In genomic region chr7:55953707-55954475, GRCh38 we compare ENCODE assay signal across 17 cellular contexts. TPM values are rescaled to one million over a fixed set of nuclear protein-coding genes. Genes with fewer than 3 reads are reported as not detected.
A peak's percentile ranks its signal among the peaks of the same experiment; 100 is the strongest.
DNase-seq lines count a peak whose midpoint lies in the region; ATAC-seq and TF ChIP-seq lines count a peak whose summit lies in the region.
"Had no signal": no experiment of that assay in that cellular context is flagged by ENCODE, and none has a peak within 500 bp of the region (broad histone marks: within the 10 kb centered on the region; RNA-seq: fewer than 3 reads in every experiment).

No MANE protein-coding gene starts in this region.

- H3K36me3 ChIP-seq in breast epithelium (no peaks in the 10 kb centered on the region), liver (ENCODE audit: control insufficient read depth in 4 of 4, insufficient read depth in 3 of 4, low read depth in 1 of 4, low read length in 3 of 4) (peaks cover 0 to 5% (median 2%) of the 10 kb centered on the region in 4 donors), left ventricle myocardium inferior (peaks cover 30% of the 10 kb centered on the region), PC-3 (ENCODE audit: low read depth, low read length) (peaks cover 17% of the 10 kb centered on the region; the same call in 1 of the 2 replicates)
- H3K36me3 ChIP-seq: ovary had no signal

- H3K9ac ChIP-seq in liver (ENCODE audit: low read depth in 1 of 2, low read length in 2 of 2) (no peak overlapping the region), PC-3 (ENCODE audit: low read length) (no peak overlapping the region)

- intact Hi-C loops in MCF 10A (cut with micrococcal nuclease) (loop anchor here (5.0 kb wide), 1 partner anchor 67 kb away; the partner anchor contains the start of gene ZNF713), breast epithelium (cut with DNase I; ENCODE audit: low total_unique reads) (no loop called here), left ventricle myocardium inferior (cut with micrococcal nuclease) (no loop called here), PC-3 (cut with micrococcal nuclease) (no loop called here)
- intact Hi-C loops in activated CD8-positive, alpha-beta T cell treated with anti-CD3 and anti-CD28 coated beads for 36 hours (cut with micrococcal nuclease) = no loop called here

- POLR2A ChIA-PET in MCF 10A (lab: Yijun Ruan, JAX) (interaction anchor here (1.3 kb wide), 1 partner anchor 11 kb away, joined by 3 read pairs; no protein-coding TSS in a partner anchor), PC-3 (lab: Charles Lee; ENCODE audit: unreplicated experiment) (no interaction called here)
- POLR2A ChIA-PET in activated CD8-positive, alpha-beta T cell treated with anti-CD3 and anti-CD28 coated beads for 36 hours (lab: Charles Lee) = no interaction called here

- CTCF ChIA-PET in MCF 10A (lab: Yijun Ruan, JAX) = interaction anchor here (0.7 kb wide), 1 partner anchor 27 kb away, joined by 4 read pairs; no protein-coding TSS in a partner anchor
- CTCF ChIA-PET in activated CD8-positive, alpha-beta T cell treated with anti-CD3 and anti-CD28 coated beads for 36 hours (lab: Charles Lee) = interaction anchor here (2.7 kb wide), 1 partner anchor 10 kb away, joined by 12 read pairs; the partner anchor contains the start of gene NIPSNAP2
- CTCF ChIA-PET in PC-3 (lab: Charles Lee) = no interaction called here

- H3K4me3 ChIP-seq in breast epithelium = no peak overlapping the region
- H3K4me3 ChIP-seq in liver (ENCODE audit: low read depth in 1 of 3, low read length in 3 of 3) = no peak overlapping the region
- no peak overlapping the region for H3K4me3 ChIP-seq in left ventricle myocardium inferior
- H3K4me3 ChIP-seq in PC-3 (ENCODE audit: low read length) = no peak overlapping the region
- H3K4me3 ChIP-seq: ovary, suprapubic skin had no signal

- no peaks in the 10 kb centered on the region for H3K9me3 ChIP-seq in breast epithelium
- no peaks in the 10 kb centered on the region for H3K9me3 ChIP-seq in liver (ENCODE audit: control insufficient read depth in 4 of 4, low read length in 3 of 4)
- H3K9me3 ChIP-seq in left ventricle myocardium inferior (replicated peaks) = no peaks in the 10 kb centered on the region
- no peaks in the 10 kb centered on the region for H3K9me3 ChIP-seq in PC-3 (ENCODE audit: low read length)
- H3K9me3 ChIP-seq: ovary, suprapubic skin had no signal

- no peak for ATAC-seq in activated CD8-positive, alpha-beta T cell treated with anti-CD3 and anti-CD28 coated beads for 36 hours
- ATAC-seq in GM21526 (IDR thresholded peaks at IDR 0.05; ENCODE audit: low FRiP score, unreplicated experiment) (no peak), PC-3 (no peak)

- TF ChIP-seq POLR2A in breast epithelium (IDR thresholded peaks at IDR 0.05) = no peak

- no peak overlapping the region for H3K27ac ChIP-seq in breast epithelium
- H3K27ac ChIP-seq in liver (ENCODE audit: low read depth in 1 of 2, low read length in 2 of 2) = no peak overlapping the region
- no peak overlapping the region for H3K27ac ChIP-seq in left ventricle myocardium inferior (replicated peaks)
- no peak overlapping the region for H3K27ac ChIP-seq in PC-3 (ENCODE audit: low read length)
- H3K27ac ChIP-seq: ovary, suprapubic skin had no signal

- no peaks in the 10 kb centered on the region for H3K27me3 Mint-ChIP-seq in MCF 10A (ENCODE audit: insufficient read depth, unreplicated experiment)
- H3K27me3 Mint-ChIP-seq in activated CD8-positive, alpha-beta T cell treated with anti-CD3 and anti-CD28 coated beads for 36 hours = no peaks in the 10 kb centered on the region

- peak overlapping the region; percentile 99 for H3K4me3 Mint-ChIP-seq in MCF 10A (ENCODE audit: unreplicated experiment)
- peak overlapping the region; percentile 93 for H3K4me3 Mint-ChIP-seq in activated CD8-positive, alpha-beta T cell treated with anti-CD3 and anti-CD28 coated beads for 36 hours

- no peaks in the 10 kb centered on the region for H4K20me1 ChIP-seq in PC-3 (ENCODE audit: low read length)

- no peaks in the 10 kb centered on the region for H3K9me3 Mint-ChIP-seq in MCF 10A (ENCODE audit: unreplicated experiment)
- no peaks in the 10 kb centered on the region for H3K9me3 Mint-ChIP-seq in activated CD8-positive, alpha-beta T cell treated with anti-CD3 and anti-CD28 coated beads for 36 hours

- peaks cover 40% of the 10 kb centered on the region for H3K36me3 Mint-ChIP-seq in MCF 10A (ENCODE audit: insufficient read depth, unreplicated experiment)
- H3K36me3 Mint-ChIP-seq in activated CD8-positive, alpha-beta T cell treated with anti-CD3 and anti-CD28 coated beads for 36 hours (ENCODE audit: low read depth) = peaks cover 34% of the 10 kb centered on the region

- DNase-seq in MCF 10A (ENCODE audit: unreplicated experiment) (no peak), breast epithelium (ENCODE audit: low spot score in 2 of 2) (no peak), hepatic stellate cell (ENCODE audit: low spot score) (no peak), left ventricle myocardium inferior (no peak), PC-3 (no peak)
- no peak for DNase-seq in activated CD8-positive, alpha-beta T cell treated with anti-CD3 and anti-CD28 coated beads for 36 hours
- DNase-seq: activated CD4-positive, CD25-positive, alpha-beta regulatory T cell treated with anti-CD3 and anti-CD28 coated beads, Interleukin-2, amount 50 U/mL, for 72 hours; activated T-cell treated with anti-CD3 and anti-CD28 coated beads, Interleukin-2, amount 50 U/mL, for 48 hours; GF-D8; MV-4-11; NCI-H2029 treated with DMSO at 0.1 percent for 48 hours; NCI-H524; ovary; SHP77 had no signal

- no TSS peak for BruUV-seq in MCF 10A (replicated peaks; lab: Mats Ljungman, UMichigan)
- BruUV-seq in PC-3 (replicated peaks; lab: Mats Ljungman, UMichigan) = no TSS peak

- H3K4me1 Mint-ChIP-seq in MCF 10A (ENCODE audit: insufficient read depth, unreplicated experiment) = no peaks in the 10 kb centered on the region
- peaks cover 17% of the 10 kb centered on the region for H3K4me1 Mint-ChIP-seq in activated CD8-positive, alpha-beta T cell treated with anti-CD3 and anti-CD28 coated beads for 36 hours (ENCODE audit: low read depth)

- no peak for TF ChIP-seq RAD21 in liver (IDR thresholded peaks at IDR 0.05)

- H3K27me3 ChIP-seq in breast epithelium (no peaks in the 10 kb centered on the region), liver (ENCODE audit: control insufficient read depth in 4 of 4, insufficient read depth in 4 of 4, low read length in 3 of 4) (no peaks in the 10 kb centered on the region), left ventricle myocardium inferior (ENCODE audit: low read depth) (no peaks in the 10 kb centered on the region), PC-3 (ENCODE audit: low read length) (no peaks in the 10 kb centered on the region)
- H3K27me3 ChIP-seq: ovary, suprapubic skin had no signal

- H3K9me2 ChIP-seq in PC-3 (replicated peaks; ENCODE audit: low read length) = no peaks in the 10 kb centered on the region

- TF ChIP-seq CTCF in MCF 10A (IDR thresholded peaks at IDR 0.05; ENCODE audit: unreplicated experiment) = no peak
- TF ChIP-seq CTCF in breast epithelium (IDR thresholded peaks at IDR 0.05) = no peak
- TF ChIP-seq CTCF in activated CD8-positive, alpha-beta T cell treated with anti-CD3 and anti-CD28 coated beads for 36 hours (IDR thresholded peaks at IDR 0.05) = no peak
- TF ChIP-seq CTCF in liver (IDR thresholded peaks at IDR 0.05; ENCODE audit: low read depth, low read length, missing input control) = no peak
- no peak for TF ChIP-seq CTCF in left ventricle myocardium inferior (IDR thresholded peaks at IDR 0.05; ENCODE audit: borderline replicate concordance)
- no peak for TF ChIP-seq CTCF in PC-3 (conservative IDR thresholded peaks at IDR 0.05; ENCODE audit: low read depth, low read length)

- H3K27ac Mint-ChIP-seq in MCF 10A (ENCODE audit: low read depth, unreplicated experiment) = peak overlapping the region; percentile 12
- peak overlapping the region; percentile 35 for H3K27ac Mint-ChIP-seq in activated CD8-positive, alpha-beta T cell treated with anti-CD3 and anti-CD28 coated beads for 36 hours

- peaks cover 23% of the 10 kb centered on the region for H3K79me2 ChIP-seq in PC-3 (ENCODE audit: low read length)

- 78% methylated on average over 11 of the region's 11 CpGs for WGBS in liver

- H3F3A ChIP-seq in PC-3 (ENCODE audit: low read length, unreplicated experiment) = no peaks in the 10 kb centered on the region

- H3K4me1 ChIP-seq in breast epithelium = no peaks in the 10 kb centered on the region
- peaks cover 2 to 18% (median 11%) of the 10 kb centered on the region in 4 donors for H3K4me1 ChIP-seq in liver (ENCODE audit: control insufficient read depth in 4 of 4, insufficient read depth in 4 of 4, low read length in 3 of 4)
- H3K4me1 ChIP-seq in left ventricle myocardium inferior = peaks cover 24% of the 10 kb centered on the region
- H3K4me1 ChIP-seq in PC-3 (ENCODE audit: insufficient read depth, low read length) = no peaks in the 10 kb centered on the region

- H2AFZ ChIP-seq in PC-3 (ENCODE audit: low read length) = no peak overlapping the region

- H3K4me2 ChIP-seq in PC-3 (ENCODE audit: low read length) = no peak overlapping the region

TF ChIP-seq in liver, 16 proteins besides CTCF, POLR2A, EP300 and RAD21 (continues in another document):
- no peak for TF ChIP-seq EGR1 (IDR thresholded peaks at IDR 0.05; ENCODE audit: low read depth in 2 of 2)
- TF ChIP-seq HNF4G (IDR thresholded peaks at IDR 0.05) = peak; percentile 19
- peak; percentile 66 for TF ChIP-seq HNF4A (conservative IDR thresholded peaks at IDR 0.05)
- TF ChIP-seq FOXA2 (IDR thresholded peaks at IDR 0.05) = peak; percentile 48
- TF ChIP-seq RXRA (IDR thresholded peaks at IDR 0.05) = peak; percentile 81 to 83
- peak; percentile 57 for TF ChIP-seq NR2F2 (IDR thresholded peaks at IDR 0.05)
- TF ChIP-seq MAX (IDR thresholded peaks at IDR 0.05) = peak; percentile 13
- TF ChIP-seq SP1 (IDR thresholded peaks at IDR 0.05) = peak; percentile 61

RNA-seq across cellular contexts. Expression of gene MRPS17, which starts 2.2 kb away (rescaled TPM):
- total RNA-seq in MCF 10A (2022) (31.0 and 36.9 TPM in 2 replicates), breast epithelium (10 to 100 TPM in 1 of 3 donors, 1 to 10 TPM in 2; 6.9 to 10.4 (median 9.2) TPM), liver (10 to 100 TPM in 1 of 2 donors, 1 to 10 TPM in 1; 7.2 to 10.6 TPM), left ventricle myocardium inferior (19.4 TPM), PC-3 (2014; rRNA removed) (16.9 and 20.1 TPM in 2 replicates)
- total RNA-seq in activated CD8-positive, alpha-beta T cell treated with anti-CD3 and anti-CD28 coated beads for 36 hours = 10 to 100 TPM; 28.2 to 29.1 TPM
- 10 to 100 TPM; 10.8 to 39.7 TPM for polyA plus RNA-seq in liver

RNA-seq across cellular contexts. Expression of gene NIPSNAP2, which starts 10.5 kb away (rescaled TPM):
- total RNA-seq in MCF 10A (2022) (57.9 and 62.8 TPM in 2 replicates), breast epithelium (100 to 1,000 TPM in 1 of 3 donors, 10 to 100 TPM in 2; 79.8 to 128 (median 87.2) TPM), liver (10 to 100 TPM; 11.6 to 20.4 TPM), left ventricle myocardium inferior (357 TPM), PC-3 (2014; rRNA removed) (63.9 and 65.8 TPM in 2 replicates)
- total RNA-seq in activated CD8-positive, alpha-beta T cell treated with anti-CD3 and anti-CD28 coated beads for 36 hours = 10 to 100 TPM; 54.2 to 56.7 TPM
- 10 to 100 TPM in 1 of 2 donors, 1 to 10 TPM in 1; 6.0 to 11.9 TPM for polyA plus RNA-seq in liver
